In genomic region chr4:125321709-125322362, GRCh38 we compare ENCODE assay signal across 11 cellular contexts. TPM values are rescaled to one million over a fixed set of nuclear protein-coding genes. Genes with fewer than 3 reads are reported as not detected.
A peak's percentile ranks its signal among the peaks of the same experiment; 100 is the strongest.
DNase-seq lines count a peak whose midpoint lies in the region; ATAC-seq and TF ChIP-seq lines count a peak whose summit lies in the region.
"Had no signal": no experiment of that assay in that cellular context is flagged by ENCODE, and none has a peak within 500 bp of the region (broad histone marks: within the 10 kb centered on the region; RNA-seq: fewer than 3 reads in every experiment).

No MANE protein-coding gene starts in this region.

- in situ Hi-C loops in GM13976 (cut with MboI; ENCODE audit: low sequenced_read_pairs, unreplicated experiment): loop anchor here (25.0 kb wide), 1 partner anchor 1090 kb away; no protein-coding TSS in a partner anchor

- no peak for ATAC-seq in GM18519 (IDR thresholded peaks at IDR 0.05; ENCODE audit: low FRiP score, unreplicated experiment)
- no peak for ATAC-seq in GM21423 (IDR thresholded peaks at IDR 0.05; ENCODE audit: unreplicated experiment)

- peak overlapping the region; percentile 56 to 74 for H3K27ac ChIP-seq in coronary artery
- H3K27ac ChIP-seq in liver (ENCODE audit: low read depth in 1 of 2, low read length in 2 of 2): no peak overlapping the region
- H3K27ac ChIP-seq in thyroid gland: peak overlapping the region; percentile 78 to 82 (median 79)

- peak; percentile 83 for DNase-seq in LHCN-M2 (ENCODE audit: low read depth)
- no peak for DNase-seq in coronary artery (ENCODE audit: low spot score)
- no peak for DNase-seq in thyroid gland
- no peak for DNase-seq in NCI-H510A (lab: John Stamatoyannopoulos, UW)
- no peak for DNase-seq in GM13976 (ENCODE audit: low spot score)
- DNase-seq: posterior cingulate gyrus; stimulated activated CD8-positive, alpha-beta memory T cell treated with anti-CD3 and anti-CD28 coated beads, Interleukin-4, amount 100 ng/mL, for 48 hours had no signal

- H3K4me3 ChIP-seq in coronary artery (peak overlapping the region; percentile 92), liver (ENCODE audit: low read depth in 1 of 3, low read length in 3 of 3) (no peak overlapping the region), thyroid gland (replicated peaks in 1 of 3) (no peak overlapping the region)

- H3K36me3 ChIP-seq in liver (ENCODE audit: control insufficient read depth in 4 of 4, insufficient read depth in 3 of 4, low read depth in 1 of 4, low read length in 3 of 4) (no peaks in the 10 kb centered on the region), thyroid gland (no peaks in the 10 kb centered on the region)

- no peak for TF ChIP-seq RAD21 in liver (IDR thresholded peaks at IDR 0.05)

- H3K27me3 ChIP-seq in liver (ENCODE audit: control insufficient read depth in 4 of 4, insufficient read depth in 4 of 4, low read length in 3 of 4) (no peaks in the 10 kb centered on the region), thyroid gland (no peaks in the 10 kb centered on the region)

- no peak overlapping the region for H3K9ac ChIP-seq in liver (ENCODE audit: low read depth in 1 of 2, low read length in 2 of 2)

- TF ChIP-seq CTCF in coronary artery (IDR thresholded peaks at IDR 0.05) (no peak), liver (IDR thresholded peaks at IDR 0.05; ENCODE audit: low read depth, low read length, missing input control) (no peak), thyroid gland (IDR thresholded peaks at IDR 0.05) (no peak), GM13976 (IDR thresholded peaks at IDR 0.05; ENCODE audit: borderline replicate concordance, control extremely low read depth, extremely low read depth, insufficient read depth, missing control alignments) (no peak)

- intact Hi-C loops in thyroid gland (cut with DNase I): no loop called here

- no peak for TF ChIP-seq POLR2A in thyroid gland (IDR thresholded peaks at IDR 0.05)

- H3K9me3 ChIP-seq in liver (ENCODE audit: control insufficient read depth in 4 of 4, low read length in 3 of 4): no peaks in the 10 kb centered on the region
- H3K9me3 ChIP-seq in thyroid gland: no peaks in the 10 kb centered on the region

- peaks cover 4 to 23% (median 20%) of the 10 kb centered on the region in 4 donors for H3K4me1 ChIP-seq in liver (ENCODE audit: control insufficient read depth in 4 of 4, insufficient read depth in 4 of 4, low read length in 3 of 4)
- H3K4me1 ChIP-seq in thyroid gland: peaks cover 41 to 56% of the 10 kb centered on the region in 2 donors

TF ChIP-seq in liver, 16 proteins besides CTCF, POLR2A, EP300 and RAD21:
- TF ChIP-seq YY1 (IDR thresholded peaks at IDR 0.05) (no peak), SP1 (IDR thresholded peaks at IDR 0.05) (no peak), JUND (IDR thresholded peaks at IDR 0.05) (no peak), HNF4G (IDR thresholded peaks at IDR 0.05) (no peak), NR2F2 (IDR thresholded peaks at IDR 0.05) (peak; percentile 17), FOXA2 (IDR thresholded peaks at IDR 0.05) (no peak), REST (IDR thresholded peaks at IDR 0.05) (no peak), HNF4A (conservative IDR thresholded peaks at IDR 0.05) (no peak)

RNA-seq across cellular contexts. Expression of gene FAT4, which starts 7.1 kb away (rescaled TPM):
- 12.1 TPM in 2 replicates for total RNA-seq in LHCN-M2 (2014; rRNA removed)
- 2.6 TPM for polyA plus RNA-seq in LHCN-M2 (2012)
- 10 to 100 TPM in 1 of 2 donors, 1 to 10 TPM in 1; 7.2 to 11.5 TPM for total RNA-seq in liver
- under 1 TPM; 0.90 to 0.96 TPM for polyA plus RNA-seq in liver
- 10 to 100 TPM; 29.3 to 49.8 (median 40.2) TPM for total RNA-seq in thyroid gland
- total RNA-seq: T-helper 1 cell treated with Interleukin-12 subunit alpha and Interleukin-12 subunit beta and Interleukin-4 antibody, amounts not matched to agents 30 ng/mL and 1 ng/mL, for 36 hours had no signal

Comparison
In these comparisons a context has a peak if more than half of its experiments do, and no peak if none do; other contexts are left out.
1. H3K27ac ChIP-seq: peak in coronary artery (2 of 2) and thyroid gland (3 of 3); none in liver (0 of 2).